In genomic region chr12:8038659-8039114, GRCh38 we compare ENCODE assay signal across 1 cellular context.
TF ChIP-seq lines count a peak whose summit lies in the region.

No MANE protein-coding gene starts in this region.

TF ChIP-seq in H1, 55 proteins besides CTCF, POLR2A, EP300 and RAD21:
- TF ChIP-seq RNF2 (IDR thresholded peaks at IDR 0.05; ENCODE audit: borderline replicate concordance, low read depth, low read length, missing control alignments, poor library complexity, severe bottlenecking) (no peak), HDAC2 (IDR thresholded peaks at IDR 0.05; ENCODE audit: borderline replicate concordance in 1 of 2, low read depth in 2 of 2, low read length in 2 of 2) (peak in 1 of 2 experiments; percentile 42; a peak in 1 of 4 replicates), CBX8 (IDR thresholded peaks at IDR 0.05; ENCODE audit: borderline replicate concordance, low read depth, low read length) (no peak), ASH2L (IDR thresholded peaks at IDR 0.05; ENCODE audit: low read length) (peak; percentile 62), KDM4A (IDR thresholded peaks at IDR 0.05; ENCODE audit: low read depth, low read length, severe bottlenecking) (peak; percentile 10), KDM5A (IDR thresholded peaks at IDR 0.05; ENCODE audit: low read length) (no peak), SAP30 (IDR thresholded peaks at IDR 0.05; ENCODE audit: insufficient read depth, insufficient replicate concordance, low read length) (peak; percentile 48), TEAD4 (IDR thresholded peaks at IDR 0.05; ENCODE audit: low read depth, low read length) (no peak), SIN3A (conservative IDR thresholded peaks at IDR 0.05 in 1 of 2, IDR thresholded peaks at IDR 0.05 in 1 of 2; ENCODE audit: low read depth in 1 of 2, low read length in 2 of 2) (peak in 1 of 2 experiments; percentile 65; a peak in 2 of 4 replicates), SP2 (IDR thresholded peaks at IDR 0.05; ENCODE audit: low read length) (no peak), TAF1 (IDR thresholded peaks at IDR 0.05; ENCODE audit: low read depth, low read length) (0 out of 2 replicates have a peak, but pooled peaks have one; percentile 29), EZH2 (IDR thresholded peaks at IDR 0.05; ENCODE audit: low read depth, low read length, severe bottlenecking) (no peak), BRCA1 (IDR thresholded peaks at IDR 0.05; ENCODE audit: low read depth, low read length) (no peak), POU5F1 (IDR thresholded peaks at IDR 0.05; ENCODE audit: low read depth, low read length) (no peak), CHD1 (IDR thresholded peaks at IDR 0.05; ENCODE audit: low read depth, low read length) (no peak), CEBPB (IDR thresholded peaks at IDR 0.05; ENCODE audit: low read depth, low read length) (no peak)
- TF ChIP-seq, protein P1, sequence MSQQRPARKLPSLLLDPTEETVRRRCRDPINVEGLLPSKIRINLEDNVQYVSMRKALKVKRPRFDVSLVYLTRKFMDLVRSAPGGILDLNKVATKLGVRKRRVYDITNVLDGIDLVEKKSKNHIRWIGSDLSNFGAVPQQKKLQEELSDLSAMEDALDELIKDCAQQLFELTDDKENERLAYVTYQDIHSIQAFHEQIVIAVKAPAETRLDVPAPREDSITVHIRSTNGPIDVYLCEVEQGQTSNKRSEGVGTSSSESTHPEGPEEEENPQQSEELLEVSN (IDR thresholded peaks at IDR 0.05): no peak
- TF ChIP-seq, protein P2, sequence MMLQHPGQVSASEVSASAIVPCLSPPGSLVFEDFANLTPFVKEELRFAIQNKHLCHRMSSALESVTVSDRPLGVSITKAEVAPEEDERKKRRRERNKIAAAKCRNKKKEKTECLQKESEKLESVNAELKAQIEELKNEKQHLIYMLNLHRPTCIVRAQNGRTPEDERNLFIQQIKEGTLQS (IDR thresholded peaks at IDR 0.05; ENCODE audit: insufficient read depth, low read depth, low read length): no peak
